ENCODE assay signal across 1 cellular context in the genomic region with DNA sequence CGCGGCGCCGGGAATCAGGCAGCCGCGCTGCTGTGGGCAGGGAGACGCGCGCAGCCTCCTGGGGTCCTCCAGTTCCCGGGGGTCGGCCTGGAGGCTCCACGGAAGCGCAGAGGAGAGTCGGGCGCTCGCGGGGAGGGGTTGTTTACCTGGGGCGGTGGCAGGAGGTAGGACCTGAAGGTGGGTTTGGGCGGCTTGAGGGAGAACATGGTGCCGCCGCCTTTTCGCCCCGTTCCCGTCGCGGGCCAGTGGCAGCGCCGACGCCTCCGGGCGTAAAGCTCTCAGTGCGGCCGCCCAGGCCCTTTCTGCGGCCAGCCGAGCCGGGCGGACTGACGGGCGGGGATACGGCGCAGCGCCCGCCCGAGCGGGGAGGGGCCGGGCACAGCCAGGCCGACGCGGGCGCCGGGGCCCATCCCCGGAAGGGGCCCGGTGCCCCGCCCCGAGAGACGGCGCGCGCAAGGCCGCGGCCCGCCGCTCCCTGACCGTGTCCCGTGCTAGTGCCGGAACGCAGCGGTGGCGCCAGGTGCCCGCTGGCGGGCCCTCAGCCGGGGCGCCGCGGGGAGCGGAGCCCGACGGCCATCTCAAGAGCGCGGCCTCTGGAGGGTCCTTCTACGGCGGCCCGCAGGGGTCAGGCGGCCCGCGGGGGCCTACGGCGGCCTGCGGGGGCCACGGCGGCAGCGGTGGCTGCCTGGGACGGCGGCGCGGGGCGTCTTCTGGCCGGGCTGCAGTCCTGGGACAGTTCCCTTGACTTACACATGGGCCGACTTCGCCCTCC.
TF ChIP-seq lines count a peak whose summit lies in the region.

MTMR10 (minus strand) TSS at position 328 of the 772 bp plus-strand sequence; CDS start at position 206, 122 bp downstream.

TF ChIP-seq in HepG2, 621 proteins besides CTCF, POLR2A, EP300 and RAD21 (continued from another document and continues in another):
- TF ChIP-seq, protein P1, sequence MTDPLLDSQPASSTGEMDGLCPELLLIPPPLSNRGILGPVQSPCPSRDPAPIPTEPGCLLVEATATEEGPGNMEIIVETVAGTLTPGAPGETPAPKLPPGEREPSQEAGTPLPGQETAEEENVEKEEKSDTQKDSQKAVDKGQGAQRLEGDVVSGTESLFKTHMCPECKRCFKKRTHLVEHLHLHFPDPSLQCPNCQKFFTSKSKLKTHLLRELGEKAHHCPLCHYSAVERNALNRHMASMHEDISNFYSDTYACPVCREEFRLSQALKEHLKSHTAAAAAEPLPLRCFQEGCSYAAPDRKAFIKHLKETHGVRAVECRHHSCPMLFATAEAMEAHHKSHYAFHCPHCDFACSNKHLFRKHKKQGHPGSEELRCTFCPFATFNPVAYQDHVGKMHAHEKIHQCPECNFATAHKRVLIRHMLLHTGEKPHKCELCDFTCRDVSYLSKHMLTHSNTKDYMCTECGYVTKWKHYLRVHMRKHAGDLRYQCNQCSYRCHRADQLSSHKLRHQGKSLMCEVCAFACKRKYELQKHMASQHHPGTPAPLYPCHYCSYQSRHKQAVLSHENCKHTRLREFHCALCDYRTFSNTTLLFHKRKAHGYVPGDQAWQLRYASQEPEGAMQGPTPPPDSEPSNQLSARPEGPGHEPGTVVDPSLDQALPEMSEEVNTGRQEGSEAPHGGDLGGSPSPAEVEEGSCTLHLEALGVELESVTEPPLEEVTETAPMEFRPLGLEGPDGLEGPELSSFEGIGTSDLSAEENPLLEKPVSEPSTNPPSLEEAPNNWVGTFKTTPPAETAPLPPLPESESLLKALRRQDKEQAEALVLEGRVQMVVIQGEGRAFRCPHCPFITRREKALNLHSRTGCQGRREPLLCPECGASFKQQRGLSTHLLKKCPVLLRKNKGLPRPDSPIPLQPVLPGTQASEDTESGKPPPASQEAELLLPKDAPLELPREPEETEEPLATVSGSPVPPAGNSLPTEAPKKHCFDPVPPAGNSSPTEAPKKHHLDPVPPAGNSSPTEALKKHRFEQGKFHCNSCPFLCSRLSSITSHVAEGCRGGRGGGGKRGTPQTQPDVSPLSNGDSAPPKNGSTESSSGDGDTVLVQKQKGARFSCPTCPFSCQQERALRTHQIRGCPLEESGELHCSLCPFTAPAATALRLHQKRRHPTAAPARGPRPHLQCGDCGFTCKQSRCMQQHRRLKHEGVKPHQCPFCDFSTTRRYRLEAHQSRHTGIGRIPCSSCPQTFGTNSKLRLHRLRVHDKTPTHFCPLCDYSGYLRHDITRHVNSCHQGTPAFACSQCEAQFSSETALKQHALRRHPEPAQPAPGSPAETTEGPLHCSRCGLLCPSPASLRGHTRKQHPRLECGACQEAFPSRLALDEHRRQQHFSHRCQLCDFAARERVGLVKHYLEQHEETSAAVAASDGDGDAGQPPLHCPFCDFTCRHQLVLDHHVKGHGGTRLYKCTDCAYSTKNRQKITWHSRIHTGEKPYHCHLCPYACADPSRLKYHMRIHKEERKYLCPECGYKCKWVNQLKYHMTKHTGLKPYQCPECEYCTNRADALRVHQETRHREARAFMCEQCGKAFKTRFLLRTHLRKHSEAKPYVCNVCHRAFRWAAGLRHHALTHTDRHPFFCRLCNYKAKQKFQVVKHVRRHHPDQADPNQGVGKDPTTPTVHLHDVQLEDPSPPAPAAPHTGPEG (CRISPR knock-in tag; IDR thresholded peaks at IDR 0.05): peak; percentile 96
- TF ChIP-seq ZFP82 (CRISPR knock-in tag; IDR thresholded peaks at IDR 0.05; ENCODE audit: borderline replicate concordance) (peak; percentile 74; the same call in 1 of the 2 replicates), SALL2 (CRISPR knock-in tag; IDR thresholded peaks at IDR 0.05) (peak; percentile 72; the same call in 1 of the 2 replicates), PAF1 (CRISPR knock-in tag; IDR thresholded peaks at IDR 0.05) (no peak), GATAD2A (CRISPR knock-in tag; IDR thresholded peaks at IDR 0.05) (0 out of 2 replicates have a peak, but pooled peaks have one; percentile 31), KIAA2018 (CRISPR knock-in tag; IDR thresholded peaks at IDR 0.05; ENCODE audit: borderline replicate concordance) (0 out of 2 replicates have a peak, but pooled peaks have one; percentile 41), EED (CRISPR knock-in tag; IDR thresholded peaks at IDR 0.05) (0 out of 2 replicates have a peak, but pooled peaks have one; percentile 52), ELK4 (CRISPR knock-in tag; IDR thresholded peaks at IDR 0.05; ENCODE audit: borderline replicate concordance) (no peak), SMC3 (IDR thresholded peaks at IDR 0.05; ENCODE audit: low read length) (no peak), ZKSCAN1 (IDR thresholded peaks at IDR 0.05; ENCODE audit: low read length) (no peak), SALL1 (CRISPR knock-in tag; IDR thresholded peaks at IDR 0.05) (peak; percentile 41), SOX5 (CRISPR knock-in tag; IDR thresholded peaks at IDR 0.05; ENCODE audit: borderline replicate concordance) (no peak), ZNF329 (CRISPR knock-in tag; IDR thresholded peaks at IDR 0.05; ENCODE audit: low read depth) (0 out of 2 replicates have a peak, but pooled peaks have one; percentile 36), ZNF20 (CRISPR knock-in tag; IDR thresholded peaks at IDR 0.05) (no peak), MEIS1 (CRISPR knock-in tag; IDR thresholded peaks at IDR 0.05; ENCODE audit: borderline replicate concordance) (peak; percentile 47; the same call in 1 of the 2 replicates), MBNL3 (CRISPR knock-in tag; conservative IDR thresholded peaks at IDR 0.05) (no peak), JUND (CRISPR knock-in tag; IDR thresholded peaks at IDR 0.05) (no peak), ZNF766 (CRISPR knock-in tag; IDR thresholded peaks at IDR 0.05; ENCODE audit: borderline replicate concordance) (peak; percentile 79; the same call in 1 of the 2 replicates), PAWR (CRISPR knock-in tag; IDR thresholded peaks at IDR 0.05; ENCODE audit: borderline replicate concordance) (no peak)
- TF ChIP-seq, protein P2, sequence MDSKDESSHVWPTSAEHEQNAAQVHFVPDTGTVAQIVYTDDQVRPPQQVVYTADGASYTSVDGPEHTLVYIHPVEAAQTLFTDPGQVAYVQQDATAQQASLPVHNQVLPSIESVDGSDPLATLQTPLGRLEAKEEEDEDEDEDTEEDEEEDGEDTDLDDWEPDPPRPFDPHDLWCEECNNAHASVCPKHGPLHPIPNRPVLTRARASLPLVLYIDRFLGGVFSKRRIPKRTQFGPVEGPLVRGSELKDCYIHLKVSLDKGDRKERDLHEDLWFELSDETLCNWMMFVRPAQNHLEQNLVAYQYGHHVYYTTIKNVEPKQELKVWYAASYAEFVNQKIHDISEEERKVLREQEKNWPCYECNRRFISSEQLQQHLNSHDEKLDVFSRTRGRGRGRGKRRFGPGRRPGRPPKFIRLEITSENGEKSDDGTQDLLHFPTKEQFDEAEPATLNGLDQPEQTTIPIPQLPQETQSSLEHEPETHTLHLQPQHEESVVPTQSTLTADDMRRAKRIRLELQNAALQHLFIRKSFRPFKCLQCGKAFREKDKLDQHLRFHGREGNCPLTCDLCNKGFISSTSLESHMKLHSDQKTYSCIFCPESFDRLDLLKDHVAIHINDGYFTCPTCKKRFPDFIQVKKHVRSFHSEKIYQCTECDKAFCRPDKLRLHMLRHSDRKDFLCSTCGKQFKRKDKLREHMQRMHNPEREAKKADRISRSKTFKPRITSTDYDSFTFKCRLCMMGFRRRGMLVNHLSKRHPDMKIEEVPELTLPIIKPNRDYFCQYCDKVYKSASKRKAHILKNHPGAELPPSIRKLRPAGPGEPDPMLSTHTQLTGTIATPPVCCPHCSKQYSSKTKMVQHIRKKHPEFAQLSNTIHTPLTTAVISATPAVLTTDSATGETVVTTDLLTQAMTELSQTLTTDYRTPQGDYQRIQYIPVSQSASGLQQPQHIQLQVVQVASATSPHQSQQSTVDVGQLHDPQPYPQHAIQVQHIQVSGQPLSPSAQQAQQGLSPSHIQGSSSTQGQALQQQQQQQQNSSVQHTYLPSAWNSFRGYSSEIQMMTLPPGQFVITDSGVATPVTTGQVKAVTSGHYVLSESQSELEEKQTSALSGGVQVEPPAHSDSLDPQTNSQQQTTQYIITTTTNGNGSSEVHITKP (CRISPR knock-in tag; IDR thresholded peaks at IDR 0.05; ENCODE audit: low read depth): no peak
- TF ChIP-seq, protein P3, sequence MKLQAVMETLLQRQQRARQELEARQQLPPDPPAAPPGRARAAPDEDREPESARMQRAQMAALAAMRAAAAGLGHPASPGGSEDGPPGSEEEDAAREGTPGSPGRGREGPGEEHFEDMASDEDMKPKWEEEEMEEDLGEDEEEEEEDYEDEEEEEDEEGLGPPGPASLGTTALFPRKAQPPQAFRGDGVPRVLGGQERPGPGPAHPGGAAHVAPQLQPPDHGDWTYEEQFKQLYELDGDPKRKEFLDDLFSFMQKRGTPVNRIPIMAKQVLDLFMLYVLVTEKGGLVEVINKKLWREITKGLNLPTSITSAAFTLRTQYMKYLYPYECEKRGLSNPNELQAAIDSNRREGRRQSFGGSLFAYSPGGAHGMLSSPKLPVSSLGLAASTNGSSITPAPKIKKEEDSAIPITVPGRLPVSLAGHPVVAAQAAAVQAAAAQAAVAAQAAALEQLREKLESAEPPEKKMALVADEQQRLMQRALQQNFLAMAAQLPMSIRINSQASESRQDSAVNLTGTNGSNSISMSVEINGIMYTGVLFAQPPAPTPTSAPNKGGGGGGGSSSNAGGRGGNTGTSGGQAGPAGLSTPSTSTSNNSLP (IDR thresholded peaks at IDR 0.05; ENCODE audit: low read depth, low read length): no peak
- TF ChIP-seq, protein P4, sequence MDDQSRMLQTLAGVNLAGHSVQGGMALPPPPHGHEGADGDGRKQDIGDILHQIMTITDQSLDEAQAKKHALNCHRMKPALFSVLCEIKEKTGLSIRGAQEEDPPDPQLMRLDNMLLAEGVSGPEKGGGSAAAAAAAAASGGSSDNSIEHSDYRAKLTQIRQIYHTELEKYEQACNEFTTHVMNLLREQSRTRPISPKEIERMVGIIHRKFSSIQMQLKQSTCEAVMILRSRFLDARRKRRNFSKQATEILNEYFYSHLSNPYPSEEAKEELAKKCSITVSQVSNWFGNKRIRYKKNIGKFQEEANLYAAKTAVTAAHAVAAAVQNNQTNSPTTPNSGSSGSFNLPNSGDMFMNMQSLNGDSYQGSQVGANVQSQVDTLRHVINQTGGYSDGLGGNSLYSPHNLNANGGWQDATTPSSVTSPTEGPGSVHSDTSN (CRISPR knock-in tag; IDR thresholded peaks at IDR 0.05; ENCODE audit: borderline replicate concordance): no peak
